ENCODE assay signal across 12 cellular contexts in the genomic region with DNA sequence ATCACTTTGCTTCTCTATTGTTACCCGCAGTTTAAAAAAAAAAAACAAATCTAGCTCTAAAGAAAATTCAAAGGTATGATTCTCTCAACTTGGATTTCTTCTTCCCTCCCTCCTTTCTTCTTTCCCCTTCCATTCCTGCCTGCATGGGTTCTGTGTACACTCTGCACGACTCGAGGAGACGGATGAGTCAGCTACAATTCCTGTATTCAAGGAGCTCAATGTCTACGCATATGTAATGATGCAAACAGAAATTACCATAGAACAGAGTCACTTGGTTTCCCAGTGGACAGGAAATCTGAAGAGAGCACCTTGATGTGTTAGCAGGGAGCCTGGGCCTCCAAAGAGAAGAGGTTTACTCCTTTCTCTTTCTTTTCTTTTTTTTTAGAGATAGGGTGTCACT.
A peak's percentile ranks its signal among the peaks of the same experiment; 100 is the strongest.
DNase-seq lines count a peak whose midpoint lies in the region; ATAC-seq and TF ChIP-seq lines count a peak whose summit lies in the region.
"Had no signal": no experiment of that assay in that cellular context is flagged by ENCODE, and none has a peak within 500 bp of the region (broad histone marks: within the 10 kb centered on the region; RNA-seq: fewer than 3 reads in every experiment).

No MANE protein-coding gene starts in this region.

- H3K9me3 Mint-ChIP-seq in activated T-cell treated with anti-CD3 and anti-CD28 coated beads, Interleukin-2, amount 50 U/mL, for 72 hours = no peaks in the 10 kb centered on the region
- H3K9me3 Mint-ChIP-seq in type B pancreatic cell = no peaks in the 10 kb centered on the region

- H3K4me1 Mint-ChIP-seq in activated T-cell treated with anti-CD3 and anti-CD28 coated beads, Interleukin-2, amount 50 U/mL, for 72 hours (ENCODE audit: low read depth) = no peaks in the 10 kb centered on the region
- H3K4me1 Mint-ChIP-seq in type B pancreatic cell (ENCODE audit: unreplicated experiment) = no peaks in the 10 kb centered on the region

- no peak for TF ChIP-seq CTCF in type B pancreatic cell (conservative IDR thresholded peaks at IDR 0.05)
- TF ChIP-seq CTCF in suprapubic skin (IDR thresholded peaks at IDR 0.05) = no peak

- no peaks in the 10 kb centered on the region for H3K27me3 Mint-ChIP-seq in activated T-cell treated with anti-CD3 and anti-CD28 coated beads, Interleukin-2, amount 50 U/mL, for 72 hours (ENCODE audit: low read depth)
- no peaks in the 10 kb centered on the region for H3K27me3 Mint-ChIP-seq in type B pancreatic cell

- WGBS in suprapubic skin = 87% methylated on average over 5 of the region's 5 CpGs

- no peak for TF ChIP-seq EP300 in suprapubic skin (IDR thresholded peaks at IDR 0.05)

- no peak overlapping the region for H3K27ac ChIP-seq in suprapubic skin
- H3K27ac ChIP-seq: colonic mucosa, prostate gland, SJCRH30 had no signal

- H3K27me3 ChIP-seq in suprapubic skin = no peaks in the 10 kb centered on the region
- H3K27me3 ChIP-seq: colonic mucosa, SJCRH30 had no signal

- H3K9me3 ChIP-seq in suprapubic skin = no peaks in the 10 kb centered on the region
- H3K9me3 ChIP-seq: colonic mucosa, mucosa of descending colon, prostate gland, SJCRH30 had no signal

- DNase-seq in activated T-cell treated with anti-CD3 and anti-CD28 coated beads, Interleukin-2, amount 50 U/mL, for 72 hours = no peak
- DNase-seq in activated T-cell treated with anti-CD3 and anti-CD28 coated beads for 4 hours (no peak), amniotic epithelial cell (ENCODE audit: low read depth) (peak; percentile 85), glomerular visceral epithelial cell (ENCODE audit: extremely low spot score) (peak; percentile 10), type B pancreatic cell (ENCODE audit: extremely low spot score, unreplicated experiment) (no peak), epidermal melanocyte (ENCODE audit: insufficient read length, low spot score) (no peak), suprapubic skin (ENCODE audit: low spot score in 2 of 2) (no peak), left lobe of liver (ENCODE audit: low spot score) (no peak)
- DNase-seq: colonic mucosa, mucosa of descending colon, SJCRH30 had no signal

- H3K27ac Mint-ChIP-seq in activated T-cell treated with anti-CD3 and anti-CD28 coated beads, Interleukin-2, amount 50 U/mL, for 72 hours = peak overlapping the region; percentile 64
- peak overlapping the region; percentile 34 for H3K27ac Mint-ChIP-seq in type B pancreatic cell

- peaks cover 39% of the 10 kb centered on the region for H3K36me3 ChIP-seq in suprapubic skin
- H3K36me3 ChIP-seq: colonic mucosa, prostate gland, SJCRH30 had no signal

- TF ChIP-seq POLR2A in suprapubic skin (IDR thresholded peaks at IDR 0.05) = no peak

- H3K4me1 ChIP-seq in suprapubic skin = no peaks in the 10 kb centered on the region
- H3K4me1 ChIP-seq: colonic mucosa, prostate gland, SJCRH30 had no signal

- H3K4me3 Mint-ChIP-seq in activated T-cell treated with anti-CD3 and anti-CD28 coated beads, Interleukin-2, amount 50 U/mL, for 72 hours = no peak overlapping the region
- no peak overlapping the region for H3K4me3 Mint-ChIP-seq in type B pancreatic cell

- peaks cover 4 to 8% of the 10 kb centered on the region in 2 donors for H3K36me3 Mint-ChIP-seq in activated T-cell treated with anti-CD3 and anti-CD28 coated beads, Interleukin-2, amount 50 U/mL, for 72 hours (ENCODE audit: insufficient read depth in 2 of 2)
- peaks cover 28% of the 10 kb centered on the region for H3K36me3 Mint-ChIP-seq in type B pancreatic cell

- H3K4me3 ChIP-seq in suprapubic skin = no peak overlapping the region
- H3K4me3 ChIP-seq: colonic mucosa, mucosa of descending colon, prostate gland, SJCRH30 had no signal

- no peak for ATAC-seq in activated T-cell treated with anti-CD3 and anti-CD28 coated beads, Interleukin-2, amount 50 U/mL, for 72 hours (replicated peaks in 1 of 2)
- no peak for ATAC-seq in left lobe of liver
- ATAC-seq: mucosa of descending colon had no signal

Comparison
In these comparisons a context has a peak if more than half of its experiments do, and no peak if none do; other contexts are left out.
1. DNase-seq: peak in amniotic epithelial cell (single experiment) and glomerular visceral epithelial cell (single experiment); none in activated T-cell treated with anti-CD3 and anti-CD28 coated beads, Interleukin-2, amount 50 U/mL, for 72 hours (0 of 2), activated T-cell treated with anti-CD3 and anti-CD28 coated beads for 4 hours (single experiment), type B pancreatic cell (single experiment), epidermal melanocyte (single experiment), suprapubic skin (0 of 2) and left lobe of liver (single experiment).